In the genomic region with DNA sequence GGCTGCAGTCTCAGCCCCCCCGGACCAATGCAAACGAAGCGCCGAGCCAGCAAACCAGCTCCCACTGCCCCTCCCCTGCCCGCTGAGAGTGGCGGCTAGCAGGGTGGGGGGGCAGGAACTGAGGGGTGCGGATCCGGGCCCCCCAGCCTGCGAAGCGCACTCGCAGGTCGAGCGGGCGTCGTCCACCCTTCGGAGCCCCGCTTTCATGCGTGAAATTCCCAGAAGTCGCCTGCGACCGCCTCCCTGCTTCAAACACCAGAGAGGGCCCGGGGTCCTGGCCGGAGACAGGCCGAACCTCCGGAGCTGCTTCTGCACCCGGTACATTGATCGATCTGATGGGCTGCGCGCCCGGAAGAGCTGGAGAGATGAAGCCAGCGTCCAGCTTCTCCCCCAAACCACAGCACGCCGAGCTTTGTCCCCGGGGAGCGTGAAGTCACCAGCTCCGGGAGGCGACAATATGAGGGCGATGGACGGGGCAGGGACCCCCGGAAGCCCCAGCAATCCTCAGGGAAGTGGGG, we compare ENCODE assay signal across 8 cellular contexts. TPM values are rescaled to one million over a fixed set of nuclear protein-coding genes. Genes with fewer than 3 reads are reported as not detected.
DNase-seq lines count a peak whose midpoint lies in the region; ATAC-seq and FAIRE-seq lines count a peak whose summit lies in the region.

No MANE protein-coding gene starts in this region.

- H3K4ac ChIP-seq in trophoblast cell (ENCODE audit: low read depth, low read length) = peak overlapping the region; percentile 85

- H3K36me3 Mint-ChIP-seq in activated naive CD8-positive, alpha-beta T cell treated with anti-CD3 and anti-CD28 coated beads for 36 hours = peaks cover 42% of the 10 kb centered on the region

- peak overlapping the region; percentile 96 for H2BK5ac ChIP-seq in trophoblast cell (ENCODE audit: low read depth, low read length, poor library complexity)

- no peak for FAIRE-seq in RCC 7860 (lab: Jason Lieb, UNC)

- peak overlapping the region; percentile 95 for H3K4me2 ChIP-seq in trophoblast cell (ENCODE audit: low read length)

- peaks cover 32% of the 10 kb centered on the region for H3K79me2 ChIP-seq in trophoblast cell (ENCODE audit: control insufficient read depth, insufficient read depth, low read length, poor library complexity)

- H2AK5ac ChIP-seq in trophoblast cell (ENCODE audit: low read length) = peak overlapping the region; percentile 80

- peaks cover 20 to 23% of the 10 kb centered on the region in 2 experiments for H3K36me3 ChIP-seq in trophoblast cell (ENCODE audit: control insufficient read depth in 1 of 2, insufficient read depth in 2 of 2, low read length in 2 of 2)

- peak overlapping the region; percentile 56 for H2BK12ac ChIP-seq in trophoblast cell (ENCODE audit: low read length)

- H2AFZ ChIP-seq in trophoblast cell (ENCODE audit: insufficient read depth, low read length, poor library complexity) = peak overlapping the region; percentile 92

- H4K8ac ChIP-seq in trophoblast cell (ENCODE audit: low read depth, low read length) = peak overlapping the region; percentile 97

- H3K4me1 ChIP-seq in trophoblast cell (ENCODE audit: control insufficient read depth in 1 of 2, insufficient read depth in 2 of 2, low read length in 2 of 2) = peaks cover 27 to 37% of the 10 kb centered on the region in 2 experiments

- no peaks in the 10 kb centered on the region for H3K27me3 Mint-ChIP-seq in activated naive CD8-positive, alpha-beta T cell treated with anti-CD3 and anti-CD28 coated beads for 36 hours

- H3K79me1 ChIP-seq in trophoblast cell (ENCODE audit: low read length) = peaks cover 39% of the 10 kb centered on the region

- peak overlapping the region; percentile 17 for H3K23ac ChIP-seq in trophoblast cell (ENCODE audit: low read length)

- peak overlapping the region; percentile 99 for H4K12ac ChIP-seq in trophoblast cell (ENCODE audit: low read depth, low read length)

- no peak for ATAC-seq in HG03196 (IDR thresholded peaks at IDR 0.05; ENCODE audit: unreplicated experiment)

- peak overlapping the region; percentile 96 for H3K9ac ChIP-seq in trophoblast cell (ENCODE audit: low read length)

- no peaks in the 10 kb centered on the region for H3K9me3 Mint-ChIP-seq in activated naive CD8-positive, alpha-beta T cell treated with anti-CD3 and anti-CD28 coated beads for 36 hours

- H3K4me3 Mint-ChIP-seq in activated naive CD8-positive, alpha-beta T cell treated with anti-CD3 and anti-CD28 coated beads for 36 hours = peak overlapping the region; percentile 86

- H3K9me3 ChIP-seq in trophoblast cell (ENCODE audit: insufficient read depth, low read depth, low read length) = no peaks in the 10 kb centered on the region

- peak overlapping the region; percentile 98 for H3K27ac ChIP-seq in trophoblast cell (ENCODE audit: low read depth, low read length)

- peak overlapping the region; percentile 91 for H3K27ac Mint-ChIP-seq in activated naive CD8-positive, alpha-beta T cell treated with anti-CD3 and anti-CD28 coated beads for 36 hours

- peak overlapping the region; percentile 99 for H3K14ac ChIP-seq in trophoblast cell (ENCODE audit: low read length)

- peak overlapping the region; percentile 95 for H2BK120ac ChIP-seq in trophoblast cell (ENCODE audit: insufficient read depth, low read length, poor library complexity)

- DNase-seq in DMS79 (lab: John Stamatoyannopoulos, UW) (peak; percentile 20), HK-2 (ENCODE audit: unreplicated experiment) (peak; percentile 61), RCC 7860 (ENCODE audit: low spot score) (peak; percentile 10), cardiac septum (ENCODE audit: low spot score) (peak; percentile 77), trophoblast cell (peak in 1 of 2 donors; percentile 31), cortex of kidney (lab: John Stamatoyannopoulos, UW) (no peak)
- DNase-seq in activated naive CD8-positive, alpha-beta T cell treated with anti-CD3 and anti-CD28 coated beads for 36 hours = peak; percentile 61

- peaks cover 25% of the 10 kb centered on the region for H3K4me1 Mint-ChIP-seq in activated naive CD8-positive, alpha-beta T cell treated with anti-CD3 and anti-CD28 coated beads for 36 hours

- no CpG with 5 or more reads among the region's 40 CpGs for WGBS in trophoblast cell (ENCODE audit: extremely low coverage, insufficient coverage, insufficient read length)

- H3K27me3 ChIP-seq in trophoblast cell (ENCODE audit: insufficient read depth, low read length) = no peaks in the 10 kb centered on the region

- peak overlapping the region; percentile 98 for H4K91ac ChIP-seq in trophoblast cell (ENCODE audit: low read depth, low read length)

- H3K4me3 ChIP-seq in trophoblast cell (ENCODE audit: low read depth, low read length) = peak overlapping the region; percentile 71

- H3K18ac ChIP-seq in trophoblast cell (ENCODE audit: low read length) = peak overlapping the region; percentile 95

- intact Hi-C loops in cardiac septum (cut with DNase I) = loop anchor here (1.0 to 10.0 kb wide), 4 partner anchors 53 to 288 kb away; partner anchors contain the start of genes DRG1 and SFI1

RNA-seq across cellular contexts. Expression of gene PATZ1, which starts 0.6 kb away (rescaled TPM):
- total RNA-seq in activated naive CD8-positive, alpha-beta T cell treated with anti-CD3 and anti-CD28 coated beads for 36 hours = 10 to 100 TPM; 35.3 to 36.3 TPM
- total RNA-seq in cardiac septum = 11.9 TPM
- polyA plus RNA-seq in trophoblast cell (2013) = 19.9 and 20.7 TPM in 2 replicates

RNA-seq across cellular contexts. Expression of gene DRG1, which starts 52.6 kb away (rescaled TPM):
- total RNA-seq in activated naive CD8-positive, alpha-beta T cell treated with anti-CD3 and anti-CD28 coated beads for 36 hours = 100 to 1,000 TPM in 1 of 2 experiments, 10 to 100 TPM in 1; 95.8 to 103 TPM
- total RNA-seq in cardiac septum = 48.3 TPM
- 50.4 and 51.7 TPM in 2 replicates for polyA plus RNA-seq in trophoblast cell (2013)

RNA-seq across cellular contexts. Expression of gene PIK3IP1, which starts 54.5 kb away (rescaled TPM):
- total RNA-seq in activated naive CD8-positive, alpha-beta T cell treated with anti-CD3 and anti-CD28 coated beads for 36 hours = 10 to 100 TPM; 10.7 to 11.3 TPM
- 10.5 TPM for total RNA-seq in cardiac septum
- polyA plus RNA-seq in trophoblast cell (2013) = 3.7 and 4.0 TPM in 2 replicates
